Comparison of ENCODE assay signal across 17 cellular contexts in the genomic region with DNA sequence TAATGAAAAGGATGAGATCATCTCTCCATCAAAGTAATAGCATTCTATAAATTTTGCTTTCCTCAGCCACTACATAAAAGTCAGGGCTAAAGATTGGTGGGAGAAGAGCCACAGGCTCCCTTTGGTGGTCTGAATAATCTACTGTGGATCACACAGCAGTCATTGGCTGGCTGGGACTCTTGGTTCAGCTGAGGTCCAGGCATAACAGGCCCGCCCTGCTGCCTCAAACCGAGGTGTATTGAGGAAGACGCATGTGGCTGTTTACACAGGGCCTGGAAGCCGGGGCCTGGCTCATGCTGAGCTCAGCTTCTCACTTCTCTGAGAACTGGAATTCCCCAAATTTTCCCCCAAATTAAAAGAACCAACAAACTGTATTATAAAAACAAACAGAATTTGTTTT.
DNase-seq lines count a peak whose midpoint lies in the region; ATAC-seq and TF ChIP-seq lines count a peak whose summit lies in the region.
"Had no signal": no experiment of that assay in that cellular context is flagged by ENCODE, and none has a peak within 500 bp of the region (broad histone marks: within the 10 kb centered on the region; RNA-seq: fewer than 3 reads in every experiment).

No MANE protein-coding gene starts in this region.

- H3K36me3 ChIP-seq in lower lobe of right lung = no peaks in the 10 kb centered on the region

- H3K4me3 ChIP-seq in lower lobe of right lung = no peak overlapping the region
- H3K4me3 ChIP-seq: skin epidermis had no signal

- H3K4me1 Mint-ChIP-seq in endothelial cell (ENCODE audit: unreplicated experiment) = peaks cover 10% of the 10 kb centered on the region
- H3K4me1 Mint-ChIP-seq: activated B cell treated with CpG ODN at 0.5 μM for 24 hours had no signal

- no peak overlapping the region for H3K27ac ChIP-seq in lower lobe of right lung
- H3K27ac ChIP-seq: foreskin keratinocyte had no signal

- H3K9me3 Mint-ChIP-seq in endothelial cell (ENCODE audit: unreplicated experiment) = no peaks in the 10 kb centered on the region
- H3K9me3 Mint-ChIP-seq: activated B cell treated with CpG ODN at 0.5 μM for 24 hours had no signal

- peaks cover 4% of the 10 kb centered on the region for H3K4me1 ChIP-seq in lower lobe of right lung

- ATAC-seq in lower lobe of right lung (no peak), HG03280 (IDR thresholded peaks at IDR 0.05; ENCODE audit: unreplicated experiment) (no peak)
- ATAC-seq: foreskin keratinocyte had no signal

- intact Hi-C loops in lower lobe of right lung (cut with DNase I) = no loop called here

- DNase-seq in Daoy (ENCODE audit: low read depth) (peak; percentile 80), T1000 (lab: John Stamatoyannopoulos, UW) (peak; percentile 28), endothelial cell (ENCODE audit: low spot score) (no peak), lower lobe of right lung (peak; percentile 48), NCI-H226 (no peak), activated gamma-delta T cell (lab: John Stamatoyannopoulos, UW) (no peak), NCI-H1092 (lab: John Stamatoyannopoulos, UW) (no peak)
- DNase-seq: activated B cell treated with CpG ODN at 0.5 μM for 24 hours; activated naive CD8-positive, alpha-beta T cell treated with anti-CD3 and anti-CD28 coated beads, Interleukin-2, amount 10 ng/mL, durations not matched to agents 7 days and 5 days; Caco-2; foreskin keratinocyte; NCI-H1105; NCI-H446 treated with DMSO at 0.1 percent for 48 hours; nucleus accumbens; stimulated activated naive CD4-positive, alpha-beta T cell treated with Interleukin-2 at 50 U/mL for 16 hours had no signal

- H3K4me3 Mint-ChIP-seq in endothelial cell (ENCODE audit: unreplicated experiment) = no peak overlapping the region
- H3K4me3 Mint-ChIP-seq: activated B cell treated with CpG ODN at 0.5 μM for 24 hours; activated naive CD8-positive, alpha-beta T cell treated with anti-CD3 and anti-CD28 coated beads, Interleukin-2, amount 10 ng/mL, durations not matched to agents 7 days and 5 days had no signal

- H3K27me3 ChIP-seq in lower lobe of right lung (ENCODE audit: low read depth) = no peaks in the 10 kb centered on the region
- H3K27me3 ChIP-seq: foreskin keratinocyte had no signal

- H3K27ac Mint-ChIP-seq in endothelial cell (ENCODE audit: unreplicated experiment) = peak overlapping the region; percentile 22
- H3K27ac Mint-ChIP-seq: activated B cell treated with CpG ODN at 0.5 μM for 24 hours; activated naive CD8-positive, alpha-beta T cell treated with anti-CD3 and anti-CD28 coated beads, Interleukin-2, amount 10 ng/mL, durations not matched to agents 7 days and 5 days had no signal

- no peaks in the 10 kb centered on the region for H3K36me3 Mint-ChIP-seq in endothelial cell (ENCODE audit: low read depth, unreplicated experiment)
- H3K36me3 Mint-ChIP-seq: activated naive CD8-positive, alpha-beta T cell treated with anti-CD3 and anti-CD28 coated beads, Interleukin-2, amount 10 ng/mL, durations not matched to agents 7 days and 5 days had no signal

- TF ChIP-seq CTCF in endothelial cell (IDR thresholded peaks at IDR 0.05; ENCODE audit: unreplicated experiment) = no peak
- TF ChIP-seq CTCF in lower lobe of right lung (IDR thresholded peaks at IDR 0.05) = no peak

- no peaks in the 10 kb centered on the region for H3K27me3 Mint-ChIP-seq in endothelial cell (ENCODE audit: unreplicated experiment)
- H3K27me3 Mint-ChIP-seq: activated B cell treated with CpG ODN at 0.5 μM for 24 hours; activated naive CD8-positive, alpha-beta T cell treated with anti-CD3 and anti-CD28 coated beads, Interleukin-2, amount 10 ng/mL, durations not matched to agents 7 days and 5 days had no signal

- no peaks in the 10 kb centered on the region for H3K9me3 ChIP-seq in lower lobe of right lung
- H3K9me3 ChIP-seq: Caco-2 had no signal

Comparison
In these comparisons a context has a peak if more than half of its experiments do, and no peak if none do; other contexts are left out.
1. DNase-seq: peak in Daoy (single experiment), T1000 (single experiment) and lower lobe of right lung (single experiment); none in endothelial cell (single experiment), NCI-H226 (single experiment), activated gamma-delta T cell (single experiment) and NCI-H1092 (single experiment).